Comparison of ENCODE assay signal across 15 cellular contexts in genomic region chr7:113405296-113406056, GRCh38.
DNase-seq lines count a peak whose midpoint lies in the region; ATAC-seq and TF ChIP-seq lines count a peak whose summit lies in the region.
"Had no signal": no experiment of that assay in that cellular context is flagged by ENCODE, and none has a peak within 500 bp of the region (broad histone marks: within the 10 kb centered on the region; RNA-seq: fewer than 3 reads in every experiment).

No MANE protein-coding gene starts in this region.

- CTCF ChIA-PET in WTC11 (lab: Charles Lee) = interaction anchor here (1.0 to 1.8 kb wide), 4 partner anchors 11 to 20 kb away, joined by 3 to 34 read pairs (median 4); no protein-coding TSS in a partner anchor

- no peaks in the 10 kb centered on the region for H3K27me3 ChIP-seq in GM23338 (ENCODE audit: insufficient read depth)
- no peaks in the 10 kb centered on the region for H3K27me3 ChIP-seq in parathyroid adenoma (ENCODE audit: control insufficient read depth, insufficient read depth, low read length)
- H3K27me3 ChIP-seq: BLaER1 had no signal

- intact Hi-C loops in head of caudate nucleus (cut with DNase I) = no loop called here

- H3K27me3 Mint-ChIP-seq in GM23338 (ENCODE audit: insufficient read depth, low read depth, poor library complexity) = no peaks in the 10 kb centered on the region
- no peaks in the 10 kb centered on the region; the same call in 1 of the 2 replicates for H3K27me3 Mint-ChIP-seq in WTC11 (ENCODE audit: low read depth)
- peaks cover 9% of the 10 kb centered on the region for H3K27me3 Mint-ChIP-seq in activated naive CD8-positive, alpha-beta T cell treated with anti-CD3 and anti-CD28 coated beads, Interleukin-2, amount 50 U/mL, for 24 hours

- no peaks in the 10 kb centered on the region for H3K36me3 Mint-ChIP-seq in GM23338 (ENCODE audit: low read depth)
- no peaks in the 10 kb centered on the region for H3K36me3 Mint-ChIP-seq in WTC11
- H3K36me3 Mint-ChIP-seq in activated naive CD8-positive, alpha-beta T cell treated with anti-CD3 and anti-CD28 coated beads, Interleukin-2, amount 50 U/mL, for 24 hours (ENCODE audit: low read depth) = no peaks in the 10 kb centered on the region
- H3K36me3 Mint-ChIP-seq: CD8-positive, alpha-beta memory T cell had no signal

- no peaks in the 10 kb centered on the region for H3F3A ChIP-seq in GM23338 (replicated peaks; ENCODE audit: low read depth)

- H3K4me3 Mint-ChIP-seq in GM23338 = no peak overlapping the region
- no peak overlapping the region for H3K4me3 Mint-ChIP-seq in WTC11
- no peak overlapping the region for H3K4me3 Mint-ChIP-seq in activated naive CD8-positive, alpha-beta T cell treated with anti-CD3 and anti-CD28 coated beads, Interleukin-2, amount 50 U/mL, for 24 hours
- H3K4me3 Mint-ChIP-seq: CD8-positive, alpha-beta memory T cell had no signal

- H3K9me2 ChIP-seq in GM23338 (ENCODE audit: insufficient read depth) = no peaks in the 10 kb centered on the region

- no peak overlapping the region for H3K27ac ChIP-seq in GM23338 (ENCODE audit: low read depth)
- no peak overlapping the region for H3K27ac ChIP-seq in parathyroid adenoma
- H3K27ac ChIP-seq: BLaER1 had no signal

- DNase-seq in GM23338 (ENCODE audit: low spot score) (peak; percentile 24), WTC11 (ENCODE audit: low spot score) (no peak), head of caudate nucleus (peak in 24 of 42 donors; percentile 10 to 75 (median 32)), dermis blood vessel endothelial cell (no peak), NCI-H748 (lab: John Stamatoyannopoulos, UW; ENCODE audit: unreplicated experiment) (no peak)
- no peak for DNase-seq in activated naive CD8-positive, alpha-beta T cell treated with anti-CD3 and anti-CD28 coated beads, Interleukin-2, amount 50 U/mL, for 24 hours
- DNase-seq in stimulated activated CD4-positive, alpha-beta T cell treated with anti-CD3 and anti-CD28 coated beads, Interleukin-1b, Interleukin-23, amount 100 ng/mL, for 48 hours = no peak
- DNase-seq: 8988T; AML-193; Caco-2; CD8-positive, alpha-beta memory T cell; DND-41; GDM1 had no signal

- H3K9me3 ChIP-seq in parathyroid adenoma (ENCODE audit: control insufficient read depth, low read length) = no peaks in the 10 kb centered on the region
- H3K9me3 ChIP-seq: BLaER1, Caco-2 had no signal

- H3K36me3 ChIP-seq in GM23338 (ENCODE audit: insufficient read depth) = no peaks in the 10 kb centered on the region
- no peaks in the 10 kb centered on the region for H3K36me3 ChIP-seq in parathyroid adenoma (ENCODE audit: control insufficient read depth, insufficient read depth, low read length)
- H3K36me3 ChIP-seq: BLaER1 had no signal

- peak overlapping the region; percentile 15; the same call in 1 of the 2 replicates for H2AFZ ChIP-seq in GM23338
- H2AFZ ChIP-seq in parathyroid adenoma = peak overlapping the region; percentile 13

- no peaks in the 10 kb centered on the region for H4K20me1 ChIP-seq in GM23338 (replicated peaks; ENCODE audit: insufficient read depth)
- H4K20me1 ChIP-seq: BLaER1 had no signal

- H3K27ac Mint-ChIP-seq in GM23338 (no peak overlapping the region), WTC11 (no peak overlapping the region)
- H3K27ac Mint-ChIP-seq in activated naive CD8-positive, alpha-beta T cell treated with anti-CD3 and anti-CD28 coated beads, Interleukin-2, amount 50 U/mL, for 24 hours = no peak overlapping the region
- H3K27ac Mint-ChIP-seq: CD8-positive, alpha-beta memory T cell had no signal

- H3K9me3 Mint-ChIP-seq in GM23338 (no peaks in the 10 kb centered on the region), WTC11 (no peaks in the 10 kb centered on the region)
- H3K9me3 Mint-ChIP-seq in activated naive CD8-positive, alpha-beta T cell treated with anti-CD3 and anti-CD28 coated beads, Interleukin-2, amount 50 U/mL, for 24 hours = no peaks in the 10 kb centered on the region

- H3K4me1 Mint-ChIP-seq in GM23338 (peaks cover 18% of the 10 kb centered on the region; the same call in 2 of the 3 replicates), WTC11 (peaks cover 16% of the 10 kb centered on the region)
- H3K4me1 Mint-ChIP-seq in activated naive CD8-positive, alpha-beta T cell treated with anti-CD3 and anti-CD28 coated beads, Interleukin-2, amount 50 U/mL, for 24 hours = peaks cover 2% of the 10 kb centered on the region
- H3K4me1 Mint-ChIP-seq: CD8-positive, alpha-beta memory T cell had no signal

- TF ChIP-seq CTCF in GM23338 (conservative IDR thresholded peaks at IDR 0.05; ENCODE audit: low read depth in 2 of 2) (peak; percentile 6 to 40; a peak in 2 of 4 replicates), WTC11 (IDR thresholded peaks at IDR 0.05) (peak; percentile 17; the same call in 1 of the 2 replicates), parathyroid adenoma (IDR thresholded peaks at IDR 0.05) (no peak)

- H3K4me1 ChIP-seq in GM23338 (ENCODE audit: insufficient read depth) = no peaks in the 10 kb centered on the region
- peaks cover 12% of the 10 kb centered on the region for H3K4me1 ChIP-seq in parathyroid adenoma
- H3K4me1 ChIP-seq: BLaER1, Caco-2 had no signal

- H3K9ac ChIP-seq in parathyroid adenoma = no peak overlapping the region
- H3K9ac ChIP-seq: BLaER1 had no signal

- H3K4me2 ChIP-seq in GM23338 (no peak overlapping the region), parathyroid adenoma (ENCODE audit: low read length) (no peak overlapping the region)
- H3K4me2 ChIP-seq: BLaER1 had no signal

- H3K4me3 ChIP-seq in GM23338 = no peak overlapping the region
- H3K4me3 ChIP-seq in parathyroid adenoma (ENCODE audit: low read depth, low read length) = no peak overlapping the region
- H3K4me3 ChIP-seq: BLaER1 had no signal

- no peaks in the 10 kb centered on the region for H3K79me2 ChIP-seq in GM23338 (replicated peaks; ENCODE audit: insufficient read depth)
- no peaks in the 10 kb centered on the region for H3K79me2 ChIP-seq in parathyroid adenoma

- ATAC-seq in GM23338 (no peak), WTC11 (peak; percentile 78)
- ATAC-seq in activated naive CD8-positive, alpha-beta T cell treated with anti-CD3 and anti-CD28 coated beads, Interleukin-2, amount 50 U/mL, for 24 hours = no peak

- POLR2A ChIA-PET in WTC11 (lab: Charles Lee) = no interaction called here

TF ChIP-seq in GM23338, 12 proteins besides CTCF, POLR2A, EP300 and RAD21 (continues in another document):
- TF ChIP-seq STAT1 (IDR thresholded peaks at IDR 0.05; ENCODE audit: unreplicated experiment) = no peak
- no peak for TF ChIP-seq ETS1 (IDR thresholded peaks at IDR 0.05)
- TF ChIP-seq ZNF331 (CRISPR knock-in tag; IDR thresholded peaks at IDR 0.05; ENCODE audit: low read depth) = no peak
- no peak for TF ChIP-seq JUNB (IDR thresholded peaks at IDR 0.05; ENCODE audit: unreplicated experiment)
- TF ChIP-seq ZNF114 (CRISPR knock-in tag; IDR thresholded peaks at IDR 0.05) = no peak
- TF ChIP-seq NANOG (IDR thresholded peaks at IDR 0.05; ENCODE audit: borderline replicate concordance) = no peak
- TF ChIP-seq POLR2AphosphoS5 (IDR thresholded peaks at IDR 0.05; ENCODE audit: low read depth) = no peak

TF ChIP-seq in WTC11, 78 proteins besides CTCF, POLR2A, EP300 and RAD21 (continues in another document):
- no peak for TF ChIP-seq ZNF396 (CRISPR knock-in tag; IDR thresholded peaks at IDR 0.05; ENCODE audit: borderline replicate concordance)
- TF ChIP-seq ERG (CRISPR knock-in tag; IDR thresholded peaks at IDR 0.05) = no peak
- no peak for TF ChIP-seq HMGXB4 (CRISPR knock-in tag; IDR thresholded peaks at IDR 0.05)
- TF ChIP-seq GABPB1 (CRISPR knock-in tag; IDR thresholded peaks at IDR 0.05) = no peak
- no peak for TF ChIP-seq KAT7 (CRISPR knock-in tag; IDR thresholded peaks at IDR 0.05; ENCODE audit: borderline replicate concordance)
- no peak for TF ChIP-seq ZNF425 (CRISPR knock-in tag; conservative IDR thresholded peaks at IDR 0.05)
- TF ChIP-seq ELF4 (CRISPR knock-in tag; IDR thresholded peaks at IDR 0.05; ENCODE audit: low read depth) = no peak
- TF ChIP-seq ZNF317 (CRISPR knock-in tag; IDR thresholded peaks at IDR 0.05; ENCODE audit: borderline replicate concordance, low read depth) = no peak

Comparison
In these comparisons a context has a peak if more than half of its experiments do, and no peak if none do; other contexts are left out.
1. DNase-seq: peak in GM23338 (single experiment) and head of caudate nucleus (24 of 42); none in WTC11 (single experiment), activated naive CD8-positive, alpha-beta T cell treated with anti-CD3 and anti-CD28 coated beads, Interleukin-2, amount 50 U/mL, for 24 hours (single experiment), dermis blood vessel endothelial cell (single experiment), stimulated activated CD4-positive, alpha-beta T cell treated with anti-CD3 and anti-CD28 coated beads, Interleukin-1b, Interleukin-23, amount 100 ng/mL, for 48 hours (single experiment) and NCI-H748 (single experiment).